In genomic region chr5:115308815-115309214, GRCh38 we compare ENCODE assay signal across 31 cellular contexts.
"Had no signal": no experiment of that assay in that cellular context is flagged by ENCODE, and none has a peak within 500 bp of the region (broad histone marks: within the 10 kb centered on the region; RNA-seq: fewer than 3 reads in every experiment).

No MANE protein-coding gene starts in this region.

- H3K9me3 ChIP-seq: ascending aorta, body of pancreas, breast epithelium had no signal

- H3K36me3 ChIP-seq: adrenal gland, ascending aorta, brain microvascular endothelial cell, breast epithelium, cardiac muscle cell had no signal

- DNase-seq: activated effector memory CD4-positive, alpha-beta T cell treated with anti-CD3 and anti-CD28 coated beads, Interleukin-2, amount 50 U/mL, for 16 hours; activated effector memory CD4-positive, alpha-beta T cell treated with Interleukin-2 at 50 U/mL for 16 hours; activated gamma-delta T cell; activated gamma-delta T cell treated with Interleukin-2 at 50 U/mL for 16 hours; activated naive CD4-positive, alpha-beta T cell; activated naive CD4-positive, alpha-beta T cell treated with anti-CD3 and anti-CD28 coated beads for 36 hours; activated naive CD4-positive, alpha-beta T cell treated with anti-CD3 and anti-CD28 coated beads, Interleukin-2, amount 10 ng/mL, durations not matched to agents 7 days and 5 days; activated naive CD4-positive, alpha-beta T cell treated with anti-CD3 and anti-CD28 coated beads, Interleukin-2, amount 50 U/mL, for 16 hours; activated naive CD4-positive, alpha-beta T cell treated with Interleukin-2 at 50 U/mL for 16 hours; activated naive CD8-positive, alpha-beta T cell treated with anti-CD3 and anti-CD28 coated beads for 36 hours; activated naive CD8-positive, alpha-beta T cell treated with anti-CD3 and anti-CD28 coated beads, Interleukin-2, amount 10 ng/mL, durations not matched to agents 7 days and 5 days; activated naive CD8-positive, alpha-beta T cell treated with anti-CD3 and anti-CD28 coated beads, Interleukin-2, amount 50 U/mL, for 24 hours; activated T-cell treated with anti-CD3 and anti-CD28 coated beads, Interleukin-2, amount 50 U/mL, for 24 hours; activated T-cell treated with anti-CD3 and anti-CD28 coated beads, Interleukin-2, amount 50 U/mL, for 4 hours; activated T-cell treated with anti-CD3 and anti-CD28 coated beads, Interleukin-2, amount 50 U/mL, for 48 hours; activated T-cell treated with anti-CD3 and anti-CD28 coated beads, Interleukin-2, amount 50 U/mL, for 72 hours; adrenal gland; amniotic stem cell; amygdala; anterior cingulate cortex; aorta; body of pancreas; brain microvascular endothelial cell; caudate nucleus; central memory CD4-positive, alpha-beta T cell; cerebellar nuclear complex had no signal

- ATAC-seq: activated naive CD4-positive, alpha-beta T cell treated with anti-CD3 and anti-CD28 coated beads, Interleukin-2, amount 50 U/mL, for 72 hours; activated naive CD8-positive, alpha-beta T cell treated with anti-CD3 and anti-CD28 coated beads, Interleukin-2, amount 50 U/mL, for 24 hours; activated T-cell treated with anti-CD3 and anti-CD28 coated beads, Interleukin-2, amount 50 U/mL, for 4 hours; activated T-cell treated with anti-CD3 and anti-CD28 coated beads, Interleukin-2, amount 50 U/mL, for 72 hours; activated T-helper 17 cell treated with anti-CD3 and anti-CD28 coated beads, Interleukin-2, amount 50 U/mL, for 72 hours; body of pancreas had no signal

- H3K4me1 ChIP-seq: adrenal gland, ascending aorta, body of pancreas, breast epithelium had no signal

- H3K27ac ChIP-seq: adrenal gland, ascending aorta, body of pancreas, brain microvascular endothelial cell, breast epithelium, cardiac muscle cell had no signal

- H3K4me3 ChIP-seq: adrenal gland, ascending aorta, body of pancreas, breast epithelium, cardiac muscle cell had no signal

- H3K27me3 ChIP-seq: adrenal gland, ascending aorta, body of pancreas, brain microvascular endothelial cell, breast epithelium, cardiac muscle cell had no signal
